Comparison of ENCODE assay signal across 17 cellular contexts in genomic region chr10:35219906-35220890, GRCh38.
DNase-seq lines count a peak whose midpoint lies in the region; ATAC-seq, FAIRE-seq and TF ChIP-seq lines count a peak whose summit lies in the region.
"Had no signal": no experiment of that assay in that cellular context is flagged by ENCODE, and none has a peak within 500 bp of the region (broad histone marks: within the 10 kb centered on the region; RNA-seq: fewer than 3 reads in every experiment).

No MANE protein-coding gene starts in this region.

- DNase-seq in A673 (ENCODE audit: low spot score) (peak; percentile 43), HepG2 (ENCODE audit: low spot score) (peak; percentile 52), iPS-NIHi11 (ENCODE audit: low spot score) (no peak), esophagus squamous epithelium (lab: John Stamatoyannopoulos, UW) (no peak)
- DNase-seq in activated T-helper 2 cell treated with anti-CD3 and anti-CD28 coated beads, Interferon-gamma antibody, Interleukin-2, Interleukin-4, amounts not matched to agents 10 μg/mL and 5 μg/mL and 100 μg/mL, durations not matched to agents 14 hours and 24 hours and 36 hours (ENCODE audit: low spot score): no peak
- DNase-seq in effector CD8-positive, alpha-beta T cell (lab: John Stamatoyannopoulos, UW): no peak
- DNase-seq: BE2C; central memory CD4-positive, alpha-beta T cell; DMS153; endodermal cell; H9; midbrain; NCI-H2081 treated with DMSO at 0.1 percent for 48 hours; NCI-H69 had no signal

- POLR2A ChIA-PET in A673 (lab: Charles Lee; ENCODE audit: low non-redundant PET) (interaction anchor here (0.8 kb wide), 1 partner anchor 25 kb away, joined by 3 read pairs; no protein-coding TSS in a partner anchor), HepG2 (lab: Yijun Ruan, JAX) (interaction anchor here (0.6 to 1.3 kb wide), 6 partner anchors 16 to 94 kb away, joined by 3 to 8 read pairs (median 3); partner anchors contain the start of gene CREM)

- peak overlapping the region; percentile 11 for H2AFZ ChIP-seq in HepG2 (ENCODE audit: low read length)
- H2AFZ ChIP-seq: parathyroid adenoma had no signal

- ATAC-seq in GM19351 (IDR thresholded peaks at IDR 0.05; ENCODE audit: unreplicated experiment) (peak; percentile 18), HepG2 (peak; percentile 64), GM21825 (IDR thresholded peaks at IDR 0.05; ENCODE audit: unreplicated experiment) (no peak)

- peaks cover 24% of the 10 kb centered on the region for H3K4me1 ChIP-seq in A673 (ENCODE audit: insufficient read depth, low read length, poor library complexity, severe bottlenecking)
- peaks cover 52% of the 10 kb centered on the region for H3K4me1 ChIP-seq in HepG2 (ENCODE audit: insufficient read depth, low read length)
- H3K4me1 ChIP-seq in esophagus squamous epithelium: peaks cover 0 to 31% (median 5%) of the 10 kb centered on the region in 3 donors
- H3K4me1 ChIP-seq: BE2C, parathyroid adenoma had no signal

- no peak for TF ChIP-seq RAD21 in HepG2 (CRISPR knock-in tag; IDR thresholded peaks at IDR 0.05)

- TF ChIP-seq EP300 in HepG2 (IDR thresholded peaks at IDR 0.05; ENCODE audit: low read depth in 2 of 2, low read length in 2 of 2): peak in 1 of 2 experiments; percentile 62; a peak in 2 of 4 replicates
- no peak for TF ChIP-seq EP300 in HepG2 (CRISPR knock-in tag; IDR thresholded peaks at IDR 0.05; ENCODE audit: borderline replicate concordance)

- peak overlapping the region; percentile 41 for H3K4me2 ChIP-seq in HepG2 (ENCODE audit: low read depth, low read length)

- in situ Hi-C loops in HepG2 (cut with HindIII; ENCODE audit: extremely low pct_ligation_motif_present, low pct_unique_long_range_greater_than_20kb): loop anchor here (5.0 kb wide), 1 partner anchor 98 kb away; no protein-coding TSS in a partner anchor

- CTCF ChIA-PET in A673 (lab: Charles Lee): no interaction called here
- CTCF ChIA-PET in HepG2 (lab: Yijun Ruan, JAX; ENCODE audit: low intra/inter-chr PET ratio, low total read pairs): no interaction called here

- no peak overlapping the region for H3K4me3 Mint-ChIP-seq in activated T-helper 2 cell treated with anti-CD3 and anti-CD28 coated beads, Interferon-gamma antibody, Interleukin-2, Interleukin-4, amounts not matched to agents 10 μg/mL and 5 μg/mL and 100 μg/mL, durations not matched to agents 14 hours and 24 hours and 36 hours (ENCODE audit: low read depth)
- H3K4me3 Mint-ChIP-seq: endodermal cell, H9 had no signal

- no peaks in the 10 kb centered on the region for H3K9me3 Mint-ChIP-seq in activated T-helper 2 cell treated with anti-CD3 and anti-CD28 coated beads, Interferon-gamma antibody, Interleukin-2, Interleukin-4, amounts not matched to agents 10 μg/mL and 5 μg/mL and 100 μg/mL, durations not matched to agents 14 hours and 24 hours and 36 hours
- H3K9me3 Mint-ChIP-seq: endodermal cell, H9 had no signal

- H3K9me3 ChIP-seq in A673 (ENCODE audit: low read depth, low read length, poor library complexity, severe bottlenecking) (no peaks in the 10 kb centered on the region), HepG2 (ENCODE audit: low read length) (no peaks in the 10 kb centered on the region), esophagus squamous epithelium (no peaks in the 10 kb centered on the region)
- H3K9me3 ChIP-seq: BE2C had no signal

- peak overlapping the region; percentile 67 for H3K27ac ChIP-seq in A673 (ENCODE audit: low read depth, low read length, poor library complexity, severe bottlenecking)
- H3K27ac ChIP-seq in HepG2 (ENCODE audit: extremely low read length, insufficient read depth, low read length): no peak overlapping the region
- no peak overlapping the region for H3K27ac ChIP-seq in esophagus squamous epithelium
- H3K27ac ChIP-seq: parathyroid adenoma had no signal

- intact Hi-C loops in A673 (cut with micrococcal nuclease; ENCODE audit: unreplicated experiment) (loop anchor here (10.0 kb wide), 2 partner anchors 225 to 565 kb away; no protein-coding TSS in a partner anchor), HepG2 (cut with micrococcal nuclease; ENCODE audit: unreplicated experiment) (loop anchor here (5.0 kb wide), 1 partner anchor 223 kb away; no protein-coding TSS in a partner anchor), esophagus squamous epithelium (cut with DNase I) (loop anchor here (5.0 kb wide), 1 partner anchor 98 kb away; no protein-coding TSS in a partner anchor)
- intact Hi-C loops in activated T-helper 2 cell treated with anti-CD3 and anti-CD28 coated beads, Interferon-gamma antibody, Interleukin-2, Interleukin-4, amounts not matched to agents 10 μg/mL and 5 μg/mL and 100 μg/mL, durations not matched to agents 14 hours and 24 hours and 36 hours (cut with micrococcal nuclease): loop anchor here (1.0 to 2.0 kb wide), 4 partner anchors 71 to 225 kb away; no protein-coding TSS in a partner anchor

- H3K27me3 ChIP-seq in A673 (replicated peaks; ENCODE audit: insufficient read depth, low read depth, low read length, poor library complexity) (no peaks in the 10 kb centered on the region), HepG2 (ENCODE audit: control insufficient read depth in 1 of 2, insufficient read depth in 2 of 2, low read length in 2 of 2) (no peaks in the 10 kb centered on the region), esophagus squamous epithelium (peaks cover 0 to 9% (median 0%) of the 10 kb centered on the region in 4 donors)
- H3K27me3 ChIP-seq: BE2C had no signal

- BruUV-seq in A673 (replicated peaks; lab: Mats Ljungman, UMichigan) (no TSS peak), HepG2 (replicated peaks; lab: Mats Ljungman, UMichigan) (no TSS peak)

- H3K36me3 ChIP-seq in A673 (ENCODE audit: insufficient read depth, low read length, poor library complexity, severe bottlenecking): no peaks in the 10 kb centered on the region
- no peaks in the 10 kb centered on the region for H3K36me3 ChIP-seq in HepG2 (replicated peaks in 1 of 2; ENCODE audit: control insufficient read depth in 1 of 2, insufficient read depth in 2 of 2, low read length in 2 of 2)
- no peaks in the 10 kb centered on the region for H3K36me3 ChIP-seq in esophagus squamous epithelium
- H3K36me3 ChIP-seq: BE2C had no signal

- H4K20me1 ChIP-seq in HepG2 (ENCODE audit: insufficient read depth, low read length): no peaks in the 10 kb centered on the region

- H3K27ac Mint-ChIP-seq in activated T-helper 2 cell treated with anti-CD3 and anti-CD28 coated beads, Interferon-gamma antibody, Interleukin-2, Interleukin-4, amounts not matched to agents 10 μg/mL and 5 μg/mL and 100 μg/mL, durations not matched to agents 14 hours and 24 hours and 36 hours: peak overlapping the region; percentile 97
- H3K27ac Mint-ChIP-seq: endodermal cell had no signal

- H3K4me3 ChIP-seq in A673 (ENCODE audit: low read depth, low read length, poor library complexity, severe bottlenecking) (no peak overlapping the region), HepG2 (replicated peaks in 1 of 3; ENCODE audit: insufficient read depth in 1 of 3, low read depth in 2 of 3, low read length in 3 of 3) (peak overlapping the region in 1 of 3 experiments; percentile 26; a peak in 1 of 6 replicates), esophagus squamous epithelium (no peak overlapping the region)

- 0 out of 2 replicates have a peak overlapping the region, but pooled peaks have one; percentile 4 for H3K9ac ChIP-seq in HepG2 (ENCODE audit: insufficient read depth, low read depth, low read length)
- H3K9ac ChIP-seq: parathyroid adenoma had no signal

- WGBS in HepG2 (ENCODE audit: low lambda C conversion rate): 3% methylated on average over 4 of the region's 4 CpGs
- WGBS in esophagus squamous epithelium, 2 donors: 50 to 59% methylated on average over 4 of the region's 4 CpGs

- TF ChIP-seq POLR2A in HepG2 (IDR thresholded peaks at IDR 0.05; ENCODE audit: insufficient read depth in 1 of 2, low read depth in 2 of 2, low read length in 2 of 2) (no peak), esophagus squamous epithelium (IDR thresholded peaks at IDR 0.05) (no peak)

- H3K36me3 Mint-ChIP-seq in activated T-helper 2 cell treated with anti-CD3 and anti-CD28 coated beads, Interferon-gamma antibody, Interleukin-2, Interleukin-4, amounts not matched to agents 10 μg/mL and 5 μg/mL and 100 μg/mL, durations not matched to agents 14 hours and 24 hours and 36 hours (ENCODE audit: low read depth): peaks cover under 1% of the 10 kb centered on the region

- TF ChIP-seq CTCF in A673 (conservative IDR thresholded peaks at IDR 0.05; ENCODE audit: low read depth, low read length) (no peak), HepG2 (CRISPR knock-in tag; IDR thresholded peaks at IDR 0.05) (no peak), esophagus squamous epithelium (IDR thresholded peaks at IDR 0.05) (no peak)

- H3K79me2 ChIP-seq in HepG2 (ENCODE audit: insufficient read depth, low read length): no peaks in the 10 kb centered on the region
- H3K79me2 ChIP-seq: parathyroid adenoma had no signal

- peaks cover 56% of the 10 kb centered on the region for H3K4me1 Mint-ChIP-seq in activated T-helper 2 cell treated with anti-CD3 and anti-CD28 coated beads, Interferon-gamma antibody, Interleukin-2, Interleukin-4, amounts not matched to agents 10 μg/mL and 5 μg/mL and 100 μg/mL, durations not matched to agents 14 hours and 24 hours and 36 hours (ENCODE audit: low read depth)

- FAIRE-seq in HepG2 (lab: Jason Lieb, UNC): peak; percentile 43

- no peaks in the 10 kb centered on the region for H3K27me3 Mint-ChIP-seq in activated T-helper 2 cell treated with anti-CD3 and anti-CD28 coated beads, Interferon-gamma antibody, Interleukin-2, Interleukin-4, amounts not matched to agents 10 μg/mL and 5 μg/mL and 100 μg/mL, durations not matched to agents 14 hours and 24 hours and 36 hours (ENCODE audit: low read depth)

TF ChIP-seq in HepG2, 621 proteins besides CTCF, POLR2A, EP300 and RAD21 (continues in another document):
- peak; percentile 66 to 79; a peak in 3 of 4 replicates for TF ChIP-seq NR2F1 (CRISPR knock-in tag; IDR thresholded peaks at IDR 0.05)
- no peak for TF ChIP-seq ZBTB14 (CRISPR knock-in tag; IDR thresholded peaks at IDR 0.05)
- peak; percentile 30; the same call in 1 of the 2 replicates for TF ChIP-seq MED1 (CRISPR knock-in tag; IDR thresholded peaks at IDR 0.05)

Comparison
In these comparisons a context has a peak if more than half of its experiments do, and no peak if none do; other contexts are left out.
1. DNase-seq: peak in A673 (single experiment) and HepG2 (single experiment); none in activated T-helper 2 cell treated with anti-CD3 and anti-CD28 coated beads, Interferon-gamma antibody, Interleukin-2, Interleukin-4, amounts not matched to agents 10 μg/mL and 5 μg/mL and 100 μg/mL, durations not matched to agents 14 hours and 24 hours and 36 hours (single experiment), iPS-NIHi11 (single experiment), esophagus squamous epithelium (single experiment) and effector CD8-positive, alpha-beta T cell (single experiment).